Comparison of ENCODE assay signal across 16 cellular contexts in genomic region chr7:135884495-135885237, GRCh38.
A peak's percentile ranks its signal among the peaks of the same experiment; 100 is the strongest.
DNase-seq lines count a peak whose midpoint lies in the region; ATAC-seq and TF ChIP-seq lines count a peak whose summit lies in the region.
"Had no signal": no experiment of that assay in that cellular context is flagged by ENCODE, and none has a peak within 500 bp of the region (broad histone marks: within the 10 kb centered on the region; RNA-seq: fewer than 3 reads in every experiment).

No MANE protein-coding gene starts in this region.

- H3K4me1 ChIP-seq in heart left ventricle (peaks cover 0 to 13% (median 0%) of the 10 kb centered on the region in 12 donors), right cardiac atrium (ENCODE audit: control insufficient read depth, insufficient read depth, low read length) (peaks cover 3% of the 10 kb centered on the region), thyroid gland (peaks cover 0 to 4% of the 10 kb centered on the region in 2 donors)
- H3K4me1 ChIP-seq: BLaER1 had no signal

- H3K9me3 ChIP-seq in heart left ventricle, result no peaks in the 10 kb centered on the region
- H3K9me3 ChIP-seq in right cardiac atrium (ENCODE audit: control insufficient read depth, low read length), result no peaks in the 10 kb centered on the region
- no peaks in the 10 kb centered on the region for H3K9me3 ChIP-seq in thyroid gland
- H3K9me3 ChIP-seq: BLaER1, Caco-2 had no signal

- H3K9me3 Mint-ChIP-seq in mesothelial cell of epicardium, result peaks cover 11% of the 10 kb centered on the region
- H3K9me3 Mint-ChIP-seq: CD8-positive, alpha-beta memory T cell had no signal

- H3K4me3 ChIP-seq in heart left ventricle, result no peak overlapping the region
- no peak overlapping the region for H3K4me3 ChIP-seq in right cardiac atrium (ENCODE audit: low read length)
- no peak overlapping the region for H3K4me3 ChIP-seq in thyroid gland (replicated peaks in 1 of 3)
- H3K4me3 ChIP-seq: BLaER1 had no signal

- H3K27me3 ChIP-seq in heart left ventricle (no peaks in the 10 kb centered on the region), right cardiac atrium (ENCODE audit: control insufficient read depth, insufficient read depth) (no peaks in the 10 kb centered on the region), thyroid gland (no peaks in the 10 kb centered on the region)
- H3K27me3 ChIP-seq: BLaER1 had no signal

- peaks cover 12% of the 10 kb centered on the region for H3K4me1 Mint-ChIP-seq in mesothelial cell of epicardium
- H3K4me1 Mint-ChIP-seq: CD8-positive, alpha-beta memory T cell had no signal

- H3K27ac Mint-ChIP-seq in mesothelial cell of epicardium, result no peak overlapping the region

- no peaks in the 10 kb centered on the region for H3K36me3 ChIP-seq in heart left ventricle
- no peaks in the 10 kb centered on the region for H3K36me3 ChIP-seq in thyroid gland
- H3K36me3 ChIP-seq: BLaER1 had no signal

- ATAC-seq in Right ventricle myocardium inferior (peak; percentile 72), heart left ventricle (peak; percentile 78 to 94 (median 87)), right cardiac atrium (peak; percentile 43 to 85), GM19467 (IDR thresholded peaks at IDR 0.05; ENCODE audit: unreplicated experiment) (no peak), GM21786 (IDR thresholded peaks at IDR 0.05; ENCODE audit: unreplicated experiment) (no peak)
- ATAC-seq: HCT116 had no signal

- no peak for TF ChIP-seq CTCF in heart left ventricle (IDR thresholded peaks at IDR 0.05)
- TF ChIP-seq CTCF in thyroid gland (IDR thresholded peaks at IDR 0.05), result no peak
- no peak for TF ChIP-seq CTCF in mesothelial cell of epicardium (IDR thresholded peaks at IDR 0.05; ENCODE audit: unreplicated experiment)

- H3K36me3 Mint-ChIP-seq in mesothelial cell of epicardium, result peaks cover 5% of the 10 kb centered on the region

- no peaks in the 10 kb centered on the region for H3K27me3 Mint-ChIP-seq in mesothelial cell of epicardium (ENCODE audit: low read depth)

- DNase-seq in Right ventricle myocardium inferior (ENCODE audit: missing footprints), result no peak
- DNase-seq in cardiac septum (ENCODE audit: low spot score), result no peak
- DNase-seq in heart left ventricle, result peak in 1 of 5 donors; percentile 30
- peak in 1 of 3 donors; percentile 48 for DNase-seq in right cardiac atrium
- peak; percentile 11 to 24 for DNase-seq in thyroid gland
- DNase-seq in mesothelial cell of epicardium (ENCODE audit: low spot score in 2 of 2, unreplicated experiment in 2 of 2), result no peak
- DNase-seq: AML-193; Caco-2; CD8-positive, alpha-beta memory T cell; DND-41; GDM1 had no signal

- peak overlapping the region in 2 of 12 donors; percentile 43 to 53 for H3K27ac ChIP-seq in heart left ventricle
- no peak overlapping the region for H3K27ac ChIP-seq in right cardiac atrium (ENCODE audit: low read length)
- H3K27ac ChIP-seq in thyroid gland, result no peak overlapping the region
- H3K27ac ChIP-seq: 22Rv1, BLaER1 had no signal

- TF ChIP-seq POLR2A in heart left ventricle (IDR thresholded peaks at IDR 0.05) (no peak), thyroid gland (IDR thresholded peaks at IDR 0.05) (no peak)

- intact Hi-C loops in Right ventricle myocardium inferior (cut with DNase I) (no loop called here), cardiac septum (cut with DNase I) (no loop called here), heart left ventricle (cut with DNase I) (loop anchor here in 1 of 10 donors (2.0 kb wide), 1 partner anchor 46 kb away; no protein-coding TSS in a partner anchor), right cardiac atrium (cut with DNase I) (no loop called here), thyroid gland (cut with DNase I) (no loop called here)

- WGBS in heart left ventricle, 4 donors, result 51 to 66% (median 54%) methylated on average over 9 of the region's 9 CpGs
- 58% methylated on average over 9 of the region's 9 CpGs for WGBS in right cardiac atrium
- WGBS in thyroid gland, 2 donors, result 70 to 77% methylated on average over 9 of the region's 9 CpGs

- no peak overlapping the region for H3K4me3 Mint-ChIP-seq in mesothelial cell of epicardium

Comparison
In these comparisons a context has a peak if more than half of its experiments do, and no peak if none do; other contexts are left out.
1. ATAC-seq: peak in Right ventricle myocardium inferior (single experiment), heart left ventricle (4 of 4) and right cardiac atrium (2 of 2); none in GM19467 (single experiment) and GM21786 (single experiment).
2. DNase-seq: peak in thyroid gland (2 of 2); none in Right ventricle myocardium inferior (single experiment), cardiac septum (single experiment) and mesothelial cell of epicardium (0 of 2).